ENCODE assay signal across 1 cellular context in the genomic region with DNA sequence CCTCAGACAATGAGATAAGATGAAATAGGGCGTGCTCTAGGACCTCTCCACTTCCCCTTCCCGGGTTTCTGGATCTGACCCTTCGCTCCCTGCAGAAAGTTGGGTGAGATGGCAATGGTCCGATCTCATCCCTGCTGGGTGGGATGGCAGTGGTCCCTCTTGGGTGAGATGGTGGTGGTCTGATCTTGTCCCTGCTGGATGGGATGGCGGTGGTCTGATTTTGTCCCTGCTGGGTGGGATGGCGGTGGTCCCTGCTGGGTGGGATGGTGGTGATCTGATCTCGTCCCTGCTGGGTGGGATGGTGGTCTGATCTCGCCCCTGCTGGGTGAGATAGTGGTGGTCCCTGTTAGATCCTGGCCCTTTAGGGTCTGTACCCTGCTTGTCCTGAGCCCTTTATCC.
TF ChIP-seq lines count a peak whose summit lies in the region.

No MANE protein-coding gene starts in this region.

TF ChIP-seq in HCT116, 20 proteins besides CTCF, POLR2A, EP300 and RAD21 (continued from another document):
- TF ChIP-seq, protein P1, sequence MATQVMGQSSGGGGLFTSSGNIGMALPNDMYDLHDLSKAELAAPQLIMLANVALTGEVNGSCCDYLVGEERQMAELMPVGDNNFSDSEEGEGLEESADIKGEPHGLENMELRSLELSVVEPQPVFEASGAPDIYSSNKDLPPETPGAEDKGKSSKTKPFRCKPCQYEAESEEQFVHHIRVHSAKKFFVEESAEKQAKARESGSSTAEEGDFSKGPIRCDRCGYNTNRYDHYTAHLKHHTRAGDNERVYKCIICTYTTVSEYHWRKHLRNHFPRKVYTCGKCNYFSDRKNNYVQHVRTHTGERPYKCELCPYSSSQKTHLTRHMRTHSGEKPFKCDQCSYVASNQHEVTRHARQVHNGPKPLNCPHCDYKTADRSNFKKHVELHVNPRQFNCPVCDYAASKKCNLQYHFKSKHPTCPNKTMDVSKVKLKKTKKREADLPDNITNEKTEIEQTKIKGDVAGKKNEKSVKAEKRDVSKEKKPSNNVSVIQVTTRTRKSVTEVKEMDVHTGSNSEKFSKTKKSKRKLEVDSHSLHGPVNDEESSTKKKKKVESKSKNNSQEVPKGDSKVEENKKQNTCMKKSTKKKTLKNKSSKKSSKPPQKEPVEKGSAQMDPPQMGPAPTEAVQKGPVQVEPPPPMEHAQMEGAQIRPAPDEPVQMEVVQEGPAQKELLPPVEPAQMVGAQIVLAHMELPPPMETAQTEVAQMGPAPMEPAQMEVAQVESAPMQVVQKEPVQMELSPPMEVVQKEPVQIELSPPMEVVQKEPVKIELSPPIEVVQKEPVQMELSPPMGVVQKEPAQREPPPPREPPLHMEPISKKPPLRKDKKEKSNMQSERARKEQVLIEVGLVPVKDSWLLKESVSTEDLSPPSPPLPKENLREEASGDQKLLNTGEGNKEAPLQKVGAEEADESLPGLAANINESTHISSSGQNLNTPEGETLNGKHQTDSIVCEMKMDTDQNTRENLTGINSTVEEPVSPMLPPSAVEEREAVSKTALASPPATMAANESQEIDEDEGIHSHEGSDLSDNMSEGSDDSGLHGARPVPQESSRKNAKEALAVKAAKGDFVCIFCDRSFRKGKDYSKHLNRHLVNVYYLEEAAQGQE (IDR thresholded peaks at IDR 0.05; ENCODE audit: low read depth), result no peak
- TF ChIP-seq, protein P2, sequence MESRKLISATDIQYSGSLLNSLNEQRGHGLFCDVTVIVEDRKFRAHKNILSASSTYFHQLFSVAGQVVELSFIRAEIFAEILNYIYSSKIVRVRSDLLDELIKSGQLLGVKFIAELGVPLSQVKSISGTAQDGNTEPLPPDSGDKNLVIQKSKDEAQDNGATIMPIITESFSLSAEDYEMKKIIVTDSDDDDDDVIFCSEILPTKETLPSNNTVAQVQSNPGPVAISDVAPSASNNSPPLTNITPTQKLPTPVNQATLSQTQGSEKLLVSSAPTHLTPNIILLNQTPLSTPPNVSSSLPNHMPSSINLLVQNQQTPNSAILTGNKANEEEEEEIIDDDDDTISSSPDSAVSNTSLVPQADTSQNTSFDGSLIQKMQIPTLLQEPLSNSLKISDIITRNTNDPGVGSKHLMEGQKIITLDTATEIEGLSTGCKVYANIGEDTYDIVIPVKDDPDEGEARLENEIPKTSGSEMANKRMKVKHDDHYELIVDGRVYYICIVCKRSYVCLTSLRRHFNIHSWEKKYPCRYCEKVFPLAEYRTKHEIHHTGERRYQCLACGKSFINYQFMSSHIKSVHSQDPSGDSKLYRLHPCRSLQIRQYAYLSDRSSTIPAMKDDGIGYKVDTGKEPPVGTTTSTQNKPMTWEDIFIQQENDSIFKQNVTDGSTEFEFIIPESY (IDR thresholded peaks at IDR 0.05; ENCODE audit: extremely low read depth, insufficient replicate concordance, low read length), result no peak
